In the genomic region with DNA sequence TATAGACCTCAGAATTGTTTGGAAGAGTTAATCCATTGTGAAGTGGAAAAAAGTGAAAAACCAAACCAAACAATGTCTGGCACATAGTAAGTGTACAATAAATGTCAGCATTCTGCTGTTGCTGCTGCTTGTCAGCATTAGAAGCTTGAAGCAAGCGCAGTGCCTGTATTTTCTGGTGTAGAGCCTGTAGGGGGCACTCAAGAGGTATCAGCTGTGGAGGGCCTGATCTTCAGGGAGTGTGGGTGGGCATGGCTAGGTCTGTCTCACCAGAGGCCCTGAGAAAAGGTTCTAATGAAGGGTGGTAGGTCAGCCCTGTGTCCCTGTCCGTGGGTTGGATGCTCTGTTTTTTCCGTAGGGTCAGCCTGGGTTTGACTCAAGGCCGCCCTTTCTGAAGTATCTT, we compare ENCODE assay signal across 12 cellular contexts. TPM values are rescaled to one million over a fixed set of nuclear protein-coding genes. Genes with fewer than 3 reads are reported as not detected.
A peak's percentile ranks its signal among the peaks of the same experiment; 100 is the strongest.
DNase-seq lines count a peak whose midpoint lies in the region; ATAC-seq and TF ChIP-seq lines count a peak whose summit lies in the region.
"Had no signal": no experiment of that assay in that cellular context is flagged by ENCODE, and none has a peak within 500 bp of the region (broad histone marks: within the 10 kb centered on the region; RNA-seq: fewer than 3 reads in every experiment).

No MANE protein-coding gene starts in this region.

- H3K27ac ChIP-seq in OCI-LY3 (ENCODE audit: low read length) (no peak overlapping the region), gastroesophageal sphincter (peak overlapping the region in 3 of 4 donors; percentile 81 to 86 (median 83)), sigmoid colon (peak overlapping the region; percentile 60 to 86 (median 84)), mammary epithelial cell (ENCODE audit: insufficient read depth, low read depth, low read length) (no peak overlapping the region)
- H3K27ac ChIP-seq: spleen had no signal

- H4K20me1 ChIP-seq in OCI-LY3 (ENCODE audit: insufficient read depth, low read length) = no peaks in the 10 kb centered on the region
- H4K20me1 ChIP-seq in mammary epithelial cell (ENCODE audit: insufficient read depth, low read length) = no peaks in the 10 kb centered on the region

- H3K9me3 ChIP-seq in OCI-LY3 (ENCODE audit: insufficient read depth, low read length) (no peaks in the 10 kb centered on the region), gastroesophageal sphincter (no peaks in the 10 kb centered on the region), sigmoid colon (no peaks in the 10 kb centered on the region), mammary epithelial cell (replicated peaks; ENCODE audit: insufficient read depth, low read length) (no peaks in the 10 kb centered on the region)

- CTCF ChIA-PET in mammary epithelial cell (lab: Charles Lee; ENCODE audit: low non-redundant PET) = no interaction called here

- H3K4me1 ChIP-seq in OCI-LY3 (ENCODE audit: low read length) (no peaks in the 10 kb centered on the region), gastroesophageal sphincter (peaks cover 0 to 71% (median 2%) of the 10 kb centered on the region in 3 donors), sigmoid colon (peaks cover 0 to 58% (median 50%) of the 10 kb centered on the region in 4 donors), mammary epithelial cell (ENCODE audit: insufficient read depth, low read length) (peaks cover 7% of the 10 kb centered on the region)

- BruUV-seq in mammary epithelial cell (replicated peaks; lab: Mats Ljungman, UMichigan) = no TSS peak

- no peak overlapping the region for H3K4me3 ChIP-seq in OCI-LY3 (ENCODE audit: low read length)
- H3K4me3 ChIP-seq in gastroesophageal sphincter = no peak overlapping the region
- no peak overlapping the region for H3K4me3 ChIP-seq in sigmoid colon
- no peak overlapping the region for H3K4me3 ChIP-seq in mammary epithelial cell (replicated peaks in 1 of 3; ENCODE audit: insufficient read depth in 1 of 3, low read depth in 2 of 3, low read length in 3 of 3)
- H3K4me3 ChIP-seq: spleen had no signal

- no peak overlapping the region for H3K4me2 ChIP-seq in OCI-LY3 (ENCODE audit: low read length)
- no peak overlapping the region for H3K4me2 ChIP-seq in mammary epithelial cell (ENCODE audit: insufficient read depth, low read depth, low read length)

- no peak overlapping the region for H3K9ac ChIP-seq in OCI-LY3 (ENCODE audit: low read length)
- H3K9ac ChIP-seq in mammary epithelial cell (ENCODE audit: insufficient read depth, low read length) = no peak overlapping the region

- TF ChIP-seq CTCF in GM12874 (IDR thresholded peaks at IDR 0.05; ENCODE audit: insufficient read depth, low read depth, low read length) (peak; percentile 45), OCI-LY3 (IDR thresholded peaks at IDR 0.05; ENCODE audit: low read depth, low read length) (peak; percentile 56), gastroesophageal sphincter (IDR thresholded peaks at IDR 0.05) (peak in 3 of 4 experiments; percentile 11 to 34 (median 27)), sigmoid colon (IDR thresholded peaks at IDR 0.05) (peak in 2 of 4 experiments; percentile 14 to 20), mammary epithelial cell (conservative IDR thresholded peaks at IDR 0.05 in 1 of 2, IDR thresholded peaks at IDR 0.05 in 1 of 2; ENCODE audit: extremely low read depth in 1 of 2, insufficient read depth in 1 of 2, low read depth in 1 of 2, low read length in 2 of 2) (peak in 1 of 2 donors; percentile 38)

- WGBS in gastroesophageal sphincter (ENCODE audit: low coverage in 1 of 2), 2 donors = 80 to 100% methylated on average over 1 to 3 of the region's 4 CpGs
- 85 to 86% methylated on average over 4 of the region's 4 CpGs for WGBS in sigmoid colon, 2 donors
- WGBS in mammary epithelial cell (ENCODE audit: low coverage, missing lambda C conversion rate) = 87% methylated on average over 4 of the region's 4 CpGs

- H3K79me2 ChIP-seq in OCI-LY3 (ENCODE audit: low read length) (no peaks in the 10 kb centered on the region), mammary epithelial cell (ENCODE audit: insufficient read depth, low read length) (no peaks in the 10 kb centered on the region)

- H3K27me3 ChIP-seq in OCI-LY3 (ENCODE audit: low read depth, low read length) = 0 out of 2 replicates have a peak, but pooled peaks cover 3% of the 10 kb centered on the region
- peaks cover 28% of the 10 kb centered on the region for H3K27me3 ChIP-seq in gastroesophageal sphincter
- no peaks in the 10 kb centered on the region for H3K27me3 ChIP-seq in sigmoid colon
- peaks cover 17% of the 10 kb centered on the region for H3K27me3 ChIP-seq in mammary epithelial cell (ENCODE audit: insufficient read depth, low read length)

- TF ChIP-seq POLR2A in gastroesophageal sphincter (IDR thresholded peaks at IDR 0.05) (no peak), sigmoid colon (IDR thresholded peaks at IDR 0.05) (no peak)

- TF ChIP-seq EP300 in gastroesophageal sphincter (IDR thresholded peaks at IDR 0.05) (no peak), sigmoid colon (IDR thresholded peaks at IDR 0.05) (no peak)

- H3K36me3 ChIP-seq in OCI-LY3 (replicated peaks; ENCODE audit: low read depth, low read length) = no peaks in the 10 kb centered on the region
- no peaks in the 10 kb centered on the region for H3K36me3 ChIP-seq in gastroesophageal sphincter
- peaks cover 0 to 2% (median 0%) of the 10 kb centered on the region in 4 donors for H3K36me3 ChIP-seq in sigmoid colon
- H3K36me3 ChIP-seq in mammary epithelial cell (ENCODE audit: insufficient read depth, low read length) = no peaks in the 10 kb centered on the region
- H3K36me3 ChIP-seq: spleen had no signal

- dilution Hi-C loops in mammary epithelial cell (cut with HindIII; ENCODE audit: low sequenced_read_pairs) = no loop called here

- in situ Hi-C loops in mammary epithelial cell (cut with MboI; ENCODE audit: low sequenced_read_pairs in 2 of 2) = no loop called here

- no peak overlapping the region for H2AFZ ChIP-seq in OCI-LY3 (ENCODE audit: low read depth, low read length)
- H2AFZ ChIP-seq in mammary epithelial cell (ENCODE audit: low read depth, low read length) = no peak overlapping the region

- intact Hi-C loops in sigmoid colon (cut with DNase I) (loop anchor here (5.0 to 10.0 kb wide), 3 partner anchors 190 to 307 kb away; partner anchors contain the start of gene SH3GL3), mammary epithelial cell (cut with micrococcal nuclease) (loop anchor here (5.0 kb wide), 1 partner anchor 90 kb away; no protein-coding TSS in a partner anchor)

- ATAC-seq in gastroesophageal sphincter (no peak), GM21619 (IDR thresholded peaks at IDR 0.05; ENCODE audit: unreplicated experiment) (no peak)
- ATAC-seq: activated naive CD4-positive, alpha-beta T cell treated with anti-CD3 and anti-CD28 coated beads, Interleukin-2, amount 50 U/mL, for 72 hours had no signal

- DNase-seq in sigmoid colon (no peak), amniotic stem cell (lab: John Stamatoyannopoulos, UW) (no peak), mammary epithelial cell (no peak)
- DNase-seq: hippocampal formation, NCI-H1930, spleen, T-helper 2 cell had no signal

RNA-seq across cellular contexts. Expression of gene ADAMTSL3, which starts 3.6 kb away (rescaled TPM):
- total RNA-seq in gastroesophageal sphincter = 10 to 100 TPM; 19.4 to 35.9 (median 24.1) TPM
- 10 to 100 TPM; 29.2 to 40.7 (median 37.6) TPM for total RNA-seq in sigmoid colon
- 1 to 10 TPM in 1 of 3 donors, under 1 TPM in 1, not detected in 1; 0.60 to 2.4 TPM for polyA plus RNA-seq in sigmoid colon
- under 1 TPM in 1 of 2 donors, not detected in 1; 0.17 TPM for total RNA-seq in mammary epithelial cell
- 0.02 TPM for polyA plus RNA-seq in mammary epithelial cell
- not detected for polyA minus RNA-seq in mammary epithelial cell
- total RNA-seq: activated naive CD4-positive, alpha-beta T cell treated with anti-CD3 and anti-CD28 coated beads, Interleukin-2, amount 50 U/mL, for 72 hours had no signal

Comparison
In these comparisons a context has a peak if more than half of its experiments do, and no peak if none do; other contexts are left out.
1. H3K27ac ChIP-seq: peak in gastroesophageal sphincter (3 of 4) and sigmoid colon (4 of 4); none in OCI-LY3 (single experiment) and mammary epithelial cell (single experiment).
2. RNA of gene ADAMTSL3, which starts 3.6 kb away (total RNA-seq): 29.2 to 40.7 TPM in sigmoid colon and 19.4 to 35.9 TPM in gastroesophageal sphincter; 0.17 TPM in mammary epithelial cell; every median in the first group is over 10 times any median in the second.